12 cellular contexts compared by ENCODE assay signal in the genomic region with DNA sequence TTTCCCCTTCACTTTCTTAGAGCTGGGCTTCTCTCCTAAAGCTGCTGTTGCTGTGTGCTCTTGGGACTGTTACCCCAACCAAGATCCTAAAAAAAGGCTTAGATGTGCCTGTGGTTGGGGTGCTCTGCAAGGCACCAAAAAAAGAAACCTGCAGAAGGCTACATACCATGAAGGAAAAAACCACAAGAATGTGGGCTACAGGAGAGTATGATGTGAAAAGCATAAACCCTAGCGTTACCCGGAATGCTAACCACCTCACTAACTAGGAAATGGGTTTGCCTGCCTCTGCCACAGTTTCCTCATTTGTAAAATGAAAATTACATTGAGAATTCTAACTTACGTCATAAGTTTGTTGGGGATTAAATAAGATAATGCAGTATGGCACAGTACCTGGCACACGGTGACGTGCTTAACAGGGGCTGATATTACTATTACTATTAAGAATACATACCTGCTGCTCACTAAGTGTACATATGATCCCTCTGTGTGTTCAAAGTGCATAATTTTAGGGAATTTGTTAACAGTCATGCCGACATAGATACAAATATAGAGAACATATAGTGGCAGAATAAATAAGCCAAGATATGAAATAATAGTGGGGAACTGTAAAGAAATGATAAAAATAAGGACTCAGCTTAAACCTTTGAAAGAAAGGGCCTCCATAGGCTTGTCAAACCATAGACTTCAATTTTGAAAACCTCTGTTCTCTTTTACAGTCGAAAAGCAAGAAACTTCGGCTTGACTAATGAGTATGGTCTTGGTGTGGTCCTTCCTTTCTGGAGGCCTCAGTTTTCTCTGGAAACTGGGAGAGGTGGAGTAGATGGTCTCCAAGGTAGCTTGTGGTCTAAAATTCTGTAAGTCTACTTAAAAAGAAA.
A peak's percentile ranks its signal among the peaks of the same experiment; 100 is the strongest.
DNase-seq lines count a peak whose midpoint lies in the region; ATAC-seq and TF ChIP-seq lines count a peak whose summit lies in the region.
"Had no signal": no experiment of that assay in that cellular context is flagged by ENCODE, and none has a peak within 500 bp of the region (broad histone marks: within the 10 kb centered on the region; RNA-seq: fewer than 3 reads in every experiment).

No MANE protein-coding gene starts in this region.

- intact Hi-C loops in upper lobe of right lung (cut with DNase I): no loop called here

- TF ChIP-seq CTCF in fibroblast of villous mesenchyme (IDR thresholded peaks at IDR 0.05; ENCODE audit: insufficient read depth, low read depth, low read length) (no peak), upper lobe of right lung (IDR thresholded peaks at IDR 0.05) (no peak)

- H3K36me3 Mint-ChIP-seq in activated naive CD4-positive, alpha-beta T cell treated with anti-CD3 and anti-CD28 coated beads, Interleukin-2, amount 10 ng/mL, durations not matched to agents 7 days and 5 days: peaks cover 8% of the 10 kb centered on the region
- H3K36me3 Mint-ChIP-seq in T-cell: no peaks in the 10 kb centered on the region

- peaks cover 72% of the 10 kb centered on the region for H3K4me1 Mint-ChIP-seq in activated naive CD4-positive, alpha-beta T cell treated with anti-CD3 and anti-CD28 coated beads, Interleukin-2, amount 10 ng/mL, durations not matched to agents 7 days and 5 days
- H3K4me1 Mint-ChIP-seq in T-cell: peaks cover 35 to 40% (median 40%) of the 10 kb centered on the region in 3 donors

- peak overlapping the region; percentile 91 for H3K27ac Mint-ChIP-seq in activated naive CD4-positive, alpha-beta T cell treated with anti-CD3 and anti-CD28 coated beads, Interleukin-2, amount 10 ng/mL, durations not matched to agents 7 days and 5 days
- H3K27ac Mint-ChIP-seq in T-cell: peak overlapping the region; percentile 82

- H3K27ac ChIP-seq in upper lobe of right lung: peak overlapping the region; percentile 34
- H3K27ac ChIP-seq: thyroid gland had no signal

- CTCF ChIA-PET in activated naive CD4-positive, alpha-beta T cell treated with anti-CD3 and anti-CD28 coated beads, Interleukin-2, amount 10 ng/mL, durations not matched to agents 7 days and 5 days (lab: Charles Lee): interaction anchor here (1.0 kb wide), 1 partner anchor 14 kb away, joined by 4 read pairs; no protein-coding TSS in a partner anchor
- CTCF ChIA-PET in T-cell (lab: Charles Lee): interaction anchor here in 1 of 2 donors (0.5 kb wide), 1 partner anchor 914 kb away, joined by 5 read pairs; no protein-coding TSS in a partner anchor

- no peaks in the 10 kb centered on the region for H3K9me3 ChIP-seq in upper lobe of right lung
- H3K9me3 ChIP-seq: BE2C, thyroid gland had no signal

- no peaks in the 10 kb centered on the region for H3K27me3 Mint-ChIP-seq in activated naive CD4-positive, alpha-beta T cell treated with anti-CD3 and anti-CD28 coated beads, Interleukin-2, amount 10 ng/mL, durations not matched to agents 7 days and 5 days
- no peaks in the 10 kb centered on the region for H3K27me3 Mint-ChIP-seq in T-cell

- peaks cover 31% of the 10 kb centered on the region for H3K4me1 ChIP-seq in upper lobe of right lung

- H3K27me3 ChIP-seq in upper lobe of right lung: no peaks in the 10 kb centered on the region
- H3K27me3 ChIP-seq: BE2C, thyroid gland had no signal

- H3K36me3 ChIP-seq in upper lobe of right lung: no peaks in the 10 kb centered on the region
- H3K36me3 ChIP-seq: BE2C, thyroid gland had no signal

- H3K9me3 Mint-ChIP-seq in activated naive CD4-positive, alpha-beta T cell treated with anti-CD3 and anti-CD28 coated beads, Interleukin-2, amount 10 ng/mL, durations not matched to agents 7 days and 5 days: no peaks in the 10 kb centered on the region
- no peaks in the 10 kb centered on the region for H3K9me3 Mint-ChIP-seq in T-cell

- peak in 3 of 4 experiments; percentile 35 to 67 (median 47) for ATAC-seq in T-cell (replicated peaks in 1 of 4)
- no peak for ATAC-seq in upper lobe of right lung
- ATAC-seq: left ventricle myocardium superior had no signal

- peak overlapping the region; percentile 49 for H3K4me3 Mint-ChIP-seq in activated naive CD4-positive, alpha-beta T cell treated with anti-CD3 and anti-CD28 coated beads, Interleukin-2, amount 10 ng/mL, durations not matched to agents 7 days and 5 days
- H3K4me3 Mint-ChIP-seq in T-cell: peak overlapping the region; percentile 65 to 84 (median 69)

- peak; percentile 46 for DNase-seq in activated naive CD4-positive, alpha-beta T cell treated with anti-CD3 and anti-CD28 coated beads, Interleukin-2, amount 10 ng/mL, durations not matched to agents 7 days and 5 days
- no peak for DNase-seq in activated naive CD4-positive, alpha-beta T cell (lab: John Stamatoyannopoulos, UW)
- peak in 7 of 34 experiments; percentile 2 to 18 (median 6) for DNase-seq in T-cell
- DNase-seq in fibroblast of villous mesenchyme (ENCODE audit: low read depth): peak; percentile 62
- DNase-seq in upper lobe of right lung: no peak
- no peak for DNase-seq in NAMALWA (ENCODE audit: low spot score)
- DNase-seq in NCI-H2196 (lab: John Stamatoyannopoulos, UW; ENCODE audit: unreplicated experiment): no peak
- DNase-seq in stimulated activated CD4-positive, alpha-beta T cell treated with anti-CD3 and anti-CD28 coated beads, Interleukin-1b, Interleukin-23, amount 100 ng/mL, for 48 hours: no peak
- DNase-seq: BE2C, left ventricle myocardium superior, NCI-H2081 treated with DMSO at 0.1 percent for 48 hours, thyroid gland had no signal

- H3K4me3 ChIP-seq in fibroblast of villous mesenchyme (ENCODE audit: low read depth, low read length) (no peak overlapping the region), upper lobe of right lung (no peak overlapping the region)
- H3K4me3 ChIP-seq: thyroid gland had no signal

- POLR2A ChIA-PET in T-cell (lab: Charles Lee): interaction anchor here (0.6 to 1.2 kb wide), 3 partner anchors 9 to 614 kb away, joined by 6 to 9 read pairs (median 8); no protein-coding TSS in a partner anchor

Comparison
In these comparisons a context has a peak if more than half of its experiments do, and no peak if none do; other contexts are left out.
1. DNase-seq: peak in activated naive CD4-positive, alpha-beta T cell treated with anti-CD3 and anti-CD28 coated beads, Interleukin-2, amount 10 ng/mL, durations not matched to agents 7 days and 5 days (single experiment) and fibroblast of villous mesenchyme (single experiment); none in activated naive CD4-positive, alpha-beta T cell (0 of 4), upper lobe of right lung (single experiment), NAMALWA (single experiment), NCI-H2196 (single experiment) and stimulated activated CD4-positive, alpha-beta T cell treated with anti-CD3 and anti-CD28 coated beads, Interleukin-1b, Interleukin-23, amount 100 ng/mL, for 48 hours (single experiment).